ENCODE assay signal across 19 cellular contexts in the genomic region with DNA sequence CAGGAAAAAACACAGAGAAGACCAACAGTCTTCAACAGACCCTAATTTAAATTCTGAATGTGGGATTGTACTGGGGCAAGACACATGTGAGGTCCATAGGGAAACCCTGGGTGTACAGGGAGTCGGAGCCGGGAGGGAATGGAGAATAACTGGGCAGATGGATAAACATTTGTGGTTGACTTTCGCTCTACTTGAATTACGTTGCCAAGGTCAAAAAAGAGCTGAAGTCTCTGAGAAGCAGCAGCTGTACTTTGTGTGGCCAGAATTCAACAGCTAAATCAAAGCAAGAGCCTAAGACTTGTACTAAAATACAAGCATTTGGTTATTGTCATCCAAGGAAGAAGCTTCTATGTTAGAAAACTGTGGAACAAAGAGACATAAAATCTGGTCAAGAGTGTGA.
A peak's percentile ranks its signal among the peaks of the same experiment; 100 is the strongest.
DNase-seq lines count a peak whose midpoint lies in the region; ATAC-seq and TF ChIP-seq lines count a peak whose summit lies in the region.
"Had no signal": no experiment of that assay in that cellular context is flagged by ENCODE, and none has a peak within 500 bp of the region (broad histone marks: within the 10 kb centered on the region; RNA-seq: fewer than 3 reads in every experiment).

No MANE protein-coding gene starts in this region.

- H3K9me3 ChIP-seq in body of pancreas (no peaks in the 10 kb centered on the region), skeletal muscle satellite cell (replicated peaks; ENCODE audit: low read length) (no peaks in the 10 kb centered on the region), aorta (ENCODE audit: control insufficient read depth, low read length) (no peaks in the 10 kb centered on the region)
- H3K9me3 ChIP-seq: BLaER1 treated with 17β-estradiol and CSF1 and Interleukin-3, amounts not matched to agents 10 nM and 100 nM; MG63; tibial nerve had no signal

- intact Hi-C loops in body of pancreas (cut with DNase I) (no loop called here), left ventricle myocardium superior (cut with micrococcal nuclease) (no loop called here), aorta (cut with DNase I) (no loop called here)

- no peak overlapping the region for H3K9ac ChIP-seq in skeletal muscle satellite cell (ENCODE audit: low read depth, low read length)
- H3K9ac ChIP-seq: BLaER1 treated with 17β-estradiol and CSF1 and Interleukin-3, amounts not matched to agents 10 nM and 100 nM; parathyroid adenoma had no signal

- peaks cover 9% of the 10 kb centered on the region for H3K4me1 ChIP-seq in body of pancreas
- peaks cover 10% of the 10 kb centered on the region for H3K4me1 ChIP-seq in skeletal muscle satellite cell (ENCODE audit: control insufficient read depth, insufficient read depth, low read length)
- no peaks in the 10 kb centered on the region for H3K4me1 ChIP-seq in aorta (ENCODE audit: control insufficient read depth in 1 of 2, insufficient read depth in 2 of 2, low read length in 2 of 2)
- H3K4me1 ChIP-seq: BLaER1 treated with 17β-estradiol and CSF1 and Interleukin-3, amounts not matched to agents 10 nM and 100 nM; foreskin keratinocyte; parathyroid adenoma had no signal

- ATAC-seq in body of pancreas (peak; percentile 59), left ventricle myocardium superior (peak; percentile 77), aorta (ENCODE audit: low FRiP score) (no peak)
- ATAC-seq: foreskin keratinocyte; left colon; stimulated activated effector memory CD8-positive, alpha-beta T cell treated with anti-CD3 and anti-CD28 coated beads, Interleukin-12 subunit alpha, Interleukin-12 subunit beta, amount 100 ng/mL, for 72 hours had no signal

- DNase-seq in NCI-H1694 (lab: John Stamatoyannopoulos, UW) = peak; percentile 3
- no peak for DNase-seq in NCI-H1694 treated with DMSO at 0.1 percent for 48 hours (lab: John Stamatoyannopoulos, UW)
- DNase-seq in body of pancreas = peak; percentile 16 to 44 (median 23)
- DNase-seq in left ventricle myocardium superior = no peak
- no peak for DNase-seq in activated CD4-positive, CD25-positive, alpha-beta regulatory T cell treated with anti-CD3 and anti-CD28 coated beads, Interleukin-2, amount 50 U/mL, for 72 hours
- DNase-seq in aorta = no peak
- DNase-seq in OCI-M2 (lab: John Stamatoyannopoulos, UW; ENCODE audit: unreplicated experiment) = no peak
- DNase-seq: activated naive CD8-positive, alpha-beta T cell treated with anti-CD3 and anti-CD28 coated beads for 36 hours; DMS79 treated with DMSO at 0.1 percent for 48 hours; foreskin keratinocyte; left colon; MG63; stimulated activated CD4-positive, alpha-beta T cell treated with anti-CD3 and anti-CD28 coated beads, Interleukin-12 subunit alpha, Interleukin-12 subunit beta, amount 100 ng/mL, for 4 hours had no signal

- no peak for TF ChIP-seq POLR2A in body of pancreas (IDR thresholded peaks at IDR 0.05)

- H3K27me3 ChIP-seq in body of pancreas (no peaks in the 10 kb centered on the region), skeletal muscle satellite cell (ENCODE audit: control insufficient read depth, insufficient read depth, low read length) (no peaks in the 10 kb centered on the region), aorta (ENCODE audit: control insufficient read depth in 1 of 2, insufficient read depth in 2 of 2, low read length in 1 of 2) (no peaks in the 10 kb centered on the region)
- H3K27me3 ChIP-seq: BLaER1 treated with 17β-estradiol and CSF1 and Interleukin-3, amounts not matched to agents 10 nM and 100 nM; foreskin keratinocyte; MG63; tibial nerve had no signal

- peak overlapping the region in 1 of 4 donors; percentile 4 for H3K27ac ChIP-seq in body of pancreas
- no peak overlapping the region for H3K27ac ChIP-seq in aorta (ENCODE audit: low read depth in 1 of 2, low read length in 2 of 2)
- H3K27ac ChIP-seq: 22Rv1; BLaER1 treated with 17β-estradiol and CSF1 and Interleukin-3, amounts not matched to agents 10 nM and 100 nM; foreskin keratinocyte; parathyroid adenoma; tibial nerve had no signal

- peak overlapping the region; percentile 45 for H3K4me2 ChIP-seq in skeletal muscle satellite cell (ENCODE audit: low read length)
- H3K4me2 ChIP-seq: BLaER1 treated with 17β-estradiol and CSF1 and Interleukin-3, amounts not matched to agents 10 nM and 100 nM had no signal

- H3K4me3 ChIP-seq in body of pancreas (no peak overlapping the region), skeletal muscle satellite cell (ENCODE audit: low read length) (no peak overlapping the region), aorta (ENCODE audit: low read length in 2 of 2) (no peak overlapping the region)
- H3K4me3 ChIP-seq: BLaER1 treated with 17β-estradiol and CSF1 and Interleukin-3, amounts not matched to agents 10 nM and 100 nM; MG63; tibial nerve had no signal

- WGBS in body of pancreas, 2 donors = 24% methylated on average over 4 of the region's 4 CpGs
- 7 to 19% methylated on average over 4 of the region's 4 CpGs for WGBS in aorta, 2 donors

- no peak for TF ChIP-seq CTCF in body of pancreas (IDR thresholded peaks at IDR 0.05)

- H3K36me3 ChIP-seq in body of pancreas (replicated peaks in 1 of 2; ENCODE audit: insufficient read depth in 1 of 2, low read depth in 2 of 2) (no peaks in the 10 kb centered on the region), skeletal muscle satellite cell (ENCODE audit: insufficient read depth, low read length) (no peaks in the 10 kb centered on the region), aorta (ENCODE audit: control insufficient read depth in 1 of 2, insufficient read depth in 2 of 2, low read length in 1 of 2) (no peaks in the 10 kb centered on the region)
- H3K36me3 ChIP-seq: BLaER1 treated with 17β-estradiol and CSF1 and Interleukin-3, amounts not matched to agents 10 nM and 100 nM; MG63; tibial nerve had no signal

Comparison
In these comparisons a context has a peak if more than half of its experiments do, and no peak if none do; other contexts are left out.
1. DNase-seq: peak in NCI-H1694 (single experiment) and body of pancreas (4 of 4); none in NCI-H1694 treated with DMSO at 0.1 percent for 48 hours (single experiment), left ventricle myocardium superior (single experiment), activated CD4-positive, CD25-positive, alpha-beta regulatory T cell treated with anti-CD3 and anti-CD28 coated beads, Interleukin-2, amount 50 U/mL, for 72 hours (single experiment), aorta (0 of 2) and OCI-M2 (single experiment).